Comparison of ENCODE assay signal across 25 cellular contexts in genomic region chr22:40261783-40262182, GRCh38.
"Had no signal": no experiment of that assay in that cellular context is flagged by ENCODE, and none has a peak within 500 bp of the region (broad histone marks: within the 10 kb centered on the region; RNA-seq: fewer than 3 reads in every experiment).

No MANE protein-coding gene starts in this region.

- H3K27ac ChIP-seq: lower lobe of right lung, neutrophil, right atrium auricular region, testis, transverse colon had no signal

- H3K4me3 Mint-ChIP-seq: activated T-cell treated with anti-CD3 and anti-CD28 coated beads, Interleukin-2, amount 50 U/mL, for 24 hours; effector memory CD8-positive, alpha-beta T cell; immature natural killer cell; T-cell; T-helper 2 cell treated with Interferon-gamma antibody and Interleukin-4, amounts not matched to agents 5 μg/mL and 100 μg/mL, for 36 hours had no signal

- H3K4me3 ChIP-seq: heart left ventricle, lower lobe of right lung, right atrium auricular region, testis, transverse colon had no signal

- H3K27ac Mint-ChIP-seq: activated T-cell treated with anti-CD3 and anti-CD28 coated beads, Interleukin-2, amount 50 U/mL, for 24 hours; natural killer cell; progenitor cell of endocrine pancreas; T-helper 2 cell treated with Interferon-gamma antibody and Interleukin-4, amounts not matched to agents 5 μg/mL and 100 μg/mL, for 36 hours had no signal

- H3K27me3 Mint-ChIP-seq: activated T-cell treated with anti-CD3 and anti-CD28 coated beads, Interleukin-2, amount 50 U/mL, for 24 hours; effector memory CD8-positive, alpha-beta T cell; progenitor cell of endocrine pancreas; T-cell had no signal

- DNase-seq: activated CD4-positive, alpha-beta T cell treated with anti-CD3 and anti-CD28 coated beads for 48 hours; activated CD4-positive, alpha-beta T cell treated with anti-CD3 and anti-CD28 coated beads, Interleukin-2, amount 50 U/mL, for 48 hours; activated CD4-positive, CD25-positive, alpha-beta regulatory T cell; activated CD8-positive, alpha-beta memory T cell treated with anti-CD3 and anti-CD28 coated beads, Interleukin-2, amount 50 U/mL, for 48 hours; activated gamma-delta T cell; activated naive CD4-positive, alpha-beta T cell treated with anti-CD3 and anti-CD28 coated beads, Interleukin-2, amount 50 U/mL, for 16 hours; activated T-cell treated with anti-CD3 and anti-CD28 coated beads, Interleukin-2, amount 50 U/mL, for 24 hours; cortex of kidney; effector memory CD8-positive, alpha-beta T cell; erythroblast; heart left ventricle; immature natural killer cell; lower lobe of right lung; mesenchymal stem cell; natural killer cell; stimulated activated CD4-positive, alpha-beta T cell treated with anti-CD3 and anti-CD28 coated beads, Interleukin-15, amount 100 ng/mL, for 24 hours; stimulated activated CD4-positive, alpha-beta T cell treated with anti-CD3 and anti-CD28 coated beads, Interleukin-2, amount 100 ng/mL, for 24 hours; stimulated activated naive CD4-positive, alpha-beta T cell; T-cell; testis; transverse colon had no signal

- H3K9me3 Mint-ChIP-seq: activated T-cell treated with anti-CD3 and anti-CD28 coated beads, Interleukin-2, amount 50 U/mL, for 24 hours; effector memory CD8-positive, alpha-beta T cell; immature natural killer cell; natural killer cell; T-cell; T-helper 2 cell treated with Interferon-gamma antibody and Interleukin-4, amounts not matched to agents 5 μg/mL and 100 μg/mL, for 36 hours had no signal

- H3K27me3 ChIP-seq: heart left ventricle, neutrophil, right atrium auricular region, testis, transverse colon had no signal

- ATAC-seq: effector memory CD8-positive, alpha-beta T cell; heart left ventricle; lower lobe of right lung; natural killer cell; T-cell had no signal

- H3K9me3 ChIP-seq: heart left ventricle, lower lobe of right lung, neutrophil, right atrium auricular region, testis, transverse colon had no signal
